Comparison of ENCODE assay signal across 11 cellular contexts in genomic region chr1:173333581-173333980, GRCh38.
DNase-seq lines count a peak whose midpoint lies in the region; ATAC-seq and TF ChIP-seq lines count a peak whose summit lies in the region.
"Had no signal": no experiment of that assay in that cellular context is flagged by ENCODE, and none has a peak within 500 bp of the region (broad histone marks: within the 10 kb centered on the region; RNA-seq: fewer than 3 reads in every experiment).

No MANE protein-coding gene starts in this region.

- H3K9ac ChIP-seq in adipocyte (ENCODE audit: low read length), result no peak overlapping the region

- POLR2A ChIA-PET in GM10248 (lab: Yijun Ruan, JAX), result interaction anchor here (0.7 kb wide), 1 partner anchor 535 kb away, joined by 3 read pairs; the partner anchor contains the start of gene ZBTB37

- H3K9me3 ChIP-seq in adipocyte (ENCODE audit: control insufficient read depth, low read length), result no peaks in the 10 kb centered on the region
- no peaks in the 10 kb centered on the region for H3K9me3 ChIP-seq in effector memory CD4-positive, alpha-beta T cell (ENCODE audit: control insufficient read depth, low read length)
- H3K9me3 ChIP-seq in right atrium auricular region, result no peaks in the 10 kb centered on the region

- peaks cover 8% of the 10 kb centered on the region for H3K4me1 ChIP-seq in adipocyte (ENCODE audit: control insufficient read depth, insufficient read depth, low read length)
- H3K4me1 ChIP-seq in effector memory CD4-positive, alpha-beta T cell (ENCODE audit: control insufficient read depth, insufficient read depth, low read length, poor library complexity, severe bottlenecking), result no peaks in the 10 kb centered on the region
- H3K4me1 ChIP-seq in right atrium auricular region, result peaks cover 0 to 22% of the 10 kb centered on the region in 2 donors

- H3K36me3 ChIP-seq in adipocyte (ENCODE audit: control insufficient read depth, insufficient read depth, low read length, severe bottlenecking) (no peaks in the 10 kb centered on the region), right atrium auricular region (no peaks in the 10 kb centered on the region)
- H3K36me3 ChIP-seq in effector memory CD4-positive, alpha-beta T cell (ENCODE audit: control insufficient read depth, insufficient read depth, low read length), result no peaks in the 10 kb centered on the region

- H3K27me3 ChIP-seq in adipocyte (replicated peaks; ENCODE audit: control insufficient read depth, insufficient read depth, low read length) (no peaks in the 10 kb centered on the region), right atrium auricular region (no peaks in the 10 kb centered on the region)
- H3K27me3 ChIP-seq in effector memory CD4-positive, alpha-beta T cell (replicated peaks; ENCODE audit: control insufficient read depth, insufficient read depth, low read length, poor library complexity, severe bottlenecking), result no peaks in the 10 kb centered on the region

- ATAC-seq in GM19328 (IDR thresholded peaks at IDR 0.05; ENCODE audit: unreplicated experiment), result peak; percentile 61
- ATAC-seq in HG02973 (IDR thresholded peaks at IDR 0.05; ENCODE audit: unreplicated experiment), result peak; percentile 76

- TF ChIP-seq CTCF in GM10248 (IDR thresholded peaks at IDR 0.05; ENCODE audit: control extremely low read depth, extremely low read depth, low read depth, missing control alignments), result no peak
- TF ChIP-seq CTCF in right atrium auricular region (IDR thresholded peaks at IDR 0.05), result no peak

- DNase-seq in GM10248 (ENCODE audit: extremely low spot score) (peak; percentile 21), adipocyte (ENCODE audit: low read depth) (peak; percentile 4), cerebellum (ENCODE audit: low spot score) (no peak), right atrium auricular region (ENCODE audit: low spot score) (no peak), Kasumi-1 (lab: John Stamatoyannopoulos, UW) (no peak)
- DNase-seq in effector memory CD4-positive, alpha-beta T cell, result no peak
- DNase-seq: aorta; CD4-positive, alpha-beta memory T cell; PC-9 had no signal

- CTCF ChIA-PET in GM10248 (lab: Yijun Ruan, JAX), result no interaction called here

- H3K4me3 ChIP-seq in adipocyte (ENCODE audit: low read length), result no peak overlapping the region
- no peak overlapping the region for H3K4me3 ChIP-seq in effector memory CD4-positive, alpha-beta T cell (ENCODE audit: insufficient read depth, low read depth, low read length, poor library complexity, severe bottlenecking)
- H3K4me3 ChIP-seq in right atrium auricular region, result no peak overlapping the region
- H3K4me3 ChIP-seq: PC-9 had no signal

- H3K27ac ChIP-seq in effector memory CD4-positive, alpha-beta T cell (ENCODE audit: insufficient read depth, low read length, poor library complexity, severe bottlenecking), result no peak overlapping the region
- H3K27ac ChIP-seq in right atrium auricular region, result no peak overlapping the region
- H3K27ac ChIP-seq: PC-9 had no signal

Comparison
In these comparisons a context has a peak if more than half of its experiments do, and no peak if none do; other contexts are left out.
1. DNase-seq: peak in GM10248 (single experiment) and adipocyte (single experiment); none in effector memory CD4-positive, alpha-beta T cell (0 of 3), cerebellum (single experiment), right atrium auricular region (single experiment) and Kasumi-1 (0 of 2).